In the genomic region with DNA sequence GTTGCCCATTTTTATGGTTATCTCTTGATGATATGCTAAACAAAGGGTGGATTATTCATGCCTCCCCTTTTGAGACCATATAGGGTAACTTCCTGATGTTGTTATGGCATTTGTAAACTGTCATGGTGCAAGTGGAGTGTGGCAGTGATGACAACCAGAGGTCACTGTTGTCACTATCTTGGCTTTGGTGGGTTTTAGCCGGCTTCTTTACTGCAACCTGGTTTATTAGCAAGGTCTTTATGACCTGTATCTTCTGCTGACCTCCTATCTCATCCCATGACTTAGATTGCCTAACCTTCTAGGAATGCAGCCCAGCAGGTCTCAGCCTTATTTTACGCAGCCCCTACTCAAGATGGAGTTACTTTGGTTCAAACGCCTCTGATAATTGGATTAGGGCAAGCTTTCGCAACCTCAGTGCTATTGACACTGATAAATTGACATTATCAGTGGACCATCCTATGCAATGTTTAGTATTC, we compare ENCODE assay signal across 11 cellular contexts. TPM values are rescaled to one million over a fixed set of nuclear protein-coding genes. Genes with fewer than 3 reads are reported as not detected.
DNase-seq lines count a peak whose midpoint lies in the region; ATAC-seq, FAIRE-seq and TF ChIP-seq lines count a peak whose summit lies in the region.
"Had no signal": no experiment of that assay in that cellular context is flagged by ENCODE, and none has a peak within 500 bp of the region (broad histone marks: within the 10 kb centered on the region; RNA-seq: fewer than 3 reads in every experiment).

No MANE protein-coding gene starts in this region.

- no peaks in the 10 kb centered on the region for H4K20me1 ChIP-seq in HCT116 (ENCODE audit: insufficient read depth)
- no peaks in the 10 kb centered on the region for H4K20me1 ChIP-seq in SK-N-SH (ENCODE audit: insufficient read depth)
- no peaks in the 10 kb centered on the region for H4K20me1 ChIP-seq in keratinocyte (ENCODE audit: control insufficient read depth, extremely low read depth, insufficient read depth, low read length)

- FAIRE-seq in keratinocyte (lab: Jason Lieb, UNC) = no peak

- TF ChIP-seq CTCF in HCT116 (IDR thresholded peaks at IDR 0.05 in 2 of 3, conservative IDR thresholded peaks at IDR 0.05 in 1 of 3; ENCODE audit: borderline replicate concordance in 1 of 3, insufficient read depth in 1 of 3, low read depth in 2 of 3, low read length in 2 of 3) (peak in 2 of 3 experiments; percentile 12 to 18; a peak in 1 of 6 replicates), SK-N-SH (IDR thresholded peaks at IDR 0.05) (no peak), keratinocyte (optimal IDR thresholded peaks at IDR 0.05 in 1 of 3, IDR thresholded peaks at IDR 0.05 in 1 of 3, conservative IDR thresholded peaks at IDR 0.05 in 1 of 3; ENCODE audit: extremely low read depth in 1 of 3, insufficient read depth in 2 of 3, low read length in 3 of 3) (no peak), ovary (IDR thresholded peaks at IDR 0.05) (no peak), spleen (IDR thresholded peaks at IDR 0.05 in 8 of 11, conservative IDR thresholded peaks at IDR 0.05 in 3 of 11) (peak in 5 of 11 experiments; percentile 8 to 38 (median 18))

- TF ChIP-seq EP300 in SK-N-SH (IDR thresholded peaks at IDR 0.05; ENCODE audit: borderline replicate concordance in 1 of 2, low read depth in 1 of 2, low read length in 1 of 2) = no peak
- no peak for TF ChIP-seq EP300 in ovary (IDR thresholded peaks at IDR 0.05)

- RAD21 ChIA-PET in HCT116 (lab: Charles Lee; ENCODE audit: low non-redundant PET in 1 of 2, low total read pairs in 2 of 2, uncharacterized antibody in 2 of 2, unreplicated experiment in 2 of 2) = interaction anchor here in 1 of 2 experiments (1.3 kb wide), 1 partner anchor 38 kb away, joined by 4 read pairs; the partner anchor contains the start of gene INPP5F

- ATAC-seq in HCT116 = no peak
- ATAC-seq in GM21360 (IDR thresholded peaks at IDR 0.05; ENCODE audit: unreplicated experiment) = no peak
- no peak for ATAC-seq in HG03025 (IDR thresholded peaks at IDR 0.05; ENCODE audit: low FRiP score, unreplicated experiment)

- TF ChIP-seq RAD21 in HCT116 (IDR thresholded peaks at IDR 0.05; ENCODE audit: low read depth) (peak; percentile 32; the same call in 1 of the 2 replicates), SK-N-SH (IDR thresholded peaks at IDR 0.05; ENCODE audit: low read length) (no peak)

- POLR2A ChIA-PET in HCT116 (lab: Charles Lee) = interaction anchor here (1.0 kb wide), 2 partner anchors 37 to 172 kb away, joined by 3 read pairs; partner anchors contain the start of gene BAG3
- POLR2A ChIA-PET in SK-N-SH (lab: Yijun Ruan, JAX) = interaction anchor here (1.2 kb wide), 1 partner anchor 183 kb away, joined by 4 read pairs; no protein-coding TSS in a partner anchor

- H3K9me1 ChIP-seq in keratinocyte (ENCODE audit: control insufficient read depth, extremely low read depth, insufficient read depth, low read length) = no peaks in the 10 kb centered on the region

- H3F3A ChIP-seq in SK-N-SH (replicated peaks; ENCODE audit: insufficient read depth) = peaks cover 14% of the 10 kb centered on the region

- WGBS in SK-N-SH (ENCODE audit: low lambda C conversion rate) = 92% methylated on average over 3 of the region's 4 CpGs
- WGBS in ovary, 3 donors = 67 to 90% (median 81%) methylated on average over 4 of the region's 4 CpGs
- WGBS in spleen, 5 donors = 73 to 95% (median 90%) methylated on average over 4 of the region's 4 CpGs

- CTCF ChIA-PET in HCT116 (lab: Charles Lee) (interaction anchor here (0.9 to 2.2 kb wide), 3 partner anchors 53 to 171 kb away, joined by 4 to 16 read pairs (median 13); no protein-coding TSS in a partner anchor), SK-N-SH (lab: Yijun Ruan, JAX) (interaction anchor here (1.3 to 5.6 kb wide), 18 partner anchors 7 to 171 kb away, joined by 3 to 46 read pairs (median 7); partner anchors contain the start of gene BAG3)

- H3K79me2 ChIP-seq in HCT116 (ENCODE audit: insufficient read depth, low read length) (no peaks in the 10 kb centered on the region), SK-N-SH (ENCODE audit: insufficient read depth) (no peaks in the 10 kb centered on the region), keratinocyte (ENCODE audit: control insufficient read depth, insufficient read depth, low read length) (no peaks in the 10 kb centered on the region)

- no peak overlapping the region for H3K27ac ChIP-seq in HCT116 (ENCODE audit: low read depth, low read length)
- peak overlapping the region in 1 of 2 experiments; percentile 87; a peak in 1 of 4 replicates for H3K27ac ChIP-seq in SK-N-SH (ENCODE audit: low read depth in 2 of 2, low read length in 1 of 2)
- H3K27ac ChIP-seq in keratinocyte (ENCODE audit: control insufficient read depth, insufficient read depth, low read length) = peak overlapping the region; percentile 93
- no peak overlapping the region for H3K27ac ChIP-seq in ovary
- no peak overlapping the region for H3K27ac ChIP-seq in spleen

- TF ChIP-seq POLR2A in HCT116 (IDR thresholded peaks at IDR 0.05; ENCODE audit: borderline replicate concordance, extremely low read depth, insufficient read depth, insufficient read length) (no peak), ovary (IDR thresholded peaks at IDR 0.05) (no peak), spleen (IDR thresholded peaks at IDR 0.05) (no peak)

- no TSS peak for BruUV-seq in HCT116 (replicated peaks; lab: Mats Ljungman, UMichigan)

- intact Hi-C loops in HCT116 (cut with micrococcal nuclease) (loop anchor here (5.0 to 10.0 kb wide), 2 partner anchors 34 to 737 kb away; no protein-coding TSS in a partner anchor), ovary (cut with DNase I) (loop anchor here in 1 of 4 donors (10.0 kb wide), 1 partner anchor 207 kb away; the partner anchor contains the start of gene SEC23IP), spleen (cut with DNase I; ENCODE audit: low total_unique reads) (loop anchor here (5.0 to 10.0 kb wide), 3 partner anchors 67 to 657 kb away; no protein-coding TSS in a partner anchor)

- no peak overlapping the region for H3K4me3 ChIP-seq in HCT116 (replicated peaks in 1 of 2; ENCODE audit: low read depth in 1 of 2, low read length in 2 of 2)
- no peak overlapping the region; a peak in 1 of 4 replicates for H3K4me3 ChIP-seq in SK-N-SH (ENCODE audit: low read depth in 2 of 2, low read length in 1 of 2)
- H3K4me3 ChIP-seq in keratinocyte (ENCODE audit: control insufficient read depth in 2 of 3, extremely low read depth in 1 of 3, insufficient read depth in 2 of 3, low read depth in 1 of 3, low read length in 3 of 3) = peak overlapping the region in 1 of 3 experiments; percentile 63
- no peak overlapping the region for H3K4me3 ChIP-seq in ovary
- H3K4me3 ChIP-seq in spleen = no peak overlapping the region
- H3K4me3 ChIP-seq: lung, skin epidermis had no signal

- no peaks in the 10 kb centered on the region for H3K27me3 ChIP-seq in HCT116 (ENCODE audit: insufficient read depth, low read length)
- no peaks in the 10 kb centered on the region for H3K27me3 ChIP-seq in SK-N-SH (ENCODE audit: insufficient read depth)
- H3K27me3 ChIP-seq in keratinocyte (ENCODE audit: control insufficient read depth, extremely low read depth, insufficient read depth, low read length) = no peaks in the 10 kb centered on the region
- no peaks in the 10 kb centered on the region for H3K27me3 ChIP-seq in ovary
- H3K27me3 ChIP-seq in spleen (replicated peaks in 1 of 7) = no peaks in the 10 kb centered on the region

- H3K4me2 ChIP-seq in HCT116 (ENCODE audit: low read length) = no peak overlapping the region
- H3K4me2 ChIP-seq in SK-N-SH = 0 out of 2 replicates have a peak overlapping the region, but pooled peaks have one; percentile 51
- peak overlapping the region; percentile 89 for H3K4me2 ChIP-seq in keratinocyte (ENCODE audit: control insufficient read depth, extremely low read depth, insufficient read depth, low read depth, low read length)

- dilution Hi-C loops in keratinocyte (cut with MboI; ENCODE audit: extremely low pct_ligation_motif_present, low sequenced_read_pairs) = no loop called here

- no peaks in the 10 kb centered on the region for H3K9me3 ChIP-seq in ES-I3 (ENCODE audit: control insufficient read depth, insufficient read depth, low read length)
- H3K9me3 ChIP-seq in HCT116 (ENCODE audit: control insufficient read depth in 1 of 2, insufficient read depth in 1 of 2, low read depth in 1 of 2, low read length in 2 of 2) = no peaks in the 10 kb centered on the region
- no peaks in the 10 kb centered on the region for H3K9me3 ChIP-seq in SK-N-SH
- H3K9me3 ChIP-seq in keratinocyte (ENCODE audit: control insufficient read depth, low read depth, low read length) = no peaks in the 10 kb centered on the region
- no peaks in the 10 kb centered on the region for H3K9me3 ChIP-seq in ovary
- no peaks in the 10 kb centered on the region for H3K9me3 ChIP-seq in spleen

- peak overlapping the region; percentile 65 for H3K9ac ChIP-seq in ES-I3 (ENCODE audit: low read depth, low read length)
- no peak overlapping the region for H3K9ac ChIP-seq in HCT116 (ENCODE audit: low read length)
- no peak overlapping the region for H3K9ac ChIP-seq in SK-N-SH
- H3K9ac ChIP-seq in keratinocyte (ENCODE audit: control insufficient read depth, extremely low read depth, insufficient read depth, low read length) = peak overlapping the region; percentile 76

- H3K9me2 ChIP-seq in HCT116 (ENCODE audit: insufficient read depth) = no peaks in the 10 kb centered on the region
- H3K9me2 ChIP-seq in SK-N-SH = no peaks in the 10 kb centered on the region

- H3K36me3 ChIP-seq in ES-I3 (ENCODE audit: insufficient read depth, low read length) (no peaks in the 10 kb centered on the region), HCT116 (ENCODE audit: control insufficient read depth in 1 of 2, insufficient read depth in 2 of 2, low read length in 2 of 2) (no peaks in the 10 kb centered on the region), SK-N-SH (replicated peaks in 1 of 2; ENCODE audit: control insufficient read depth in 1 of 2, insufficient read depth in 2 of 2, low read length in 1 of 2) (no peaks in the 10 kb centered on the region), keratinocyte (ENCODE audit: control insufficient read depth in 2 of 2, extremely low read depth in 1 of 2, insufficient read depth in 2 of 2, low read length in 2 of 2) (no peaks in the 10 kb centered on the region), ovary (no peaks in the 10 kb centered on the region), spleen (no peaks in the 10 kb centered on the region)

- no peak for DNase-seq in HCT116 (ENCODE audit: low read depth, low spot score)
- no peak for DNase-seq in SK-N-SH
- DNase-seq in keratinocyte (ENCODE audit: low read depth, low spot score) = no peak
- DNase-seq in ovary = no peak
- no peak for DNase-seq in spleen
- DNase-seq: T-helper 1 cell had no signal

- H3K4me1 ChIP-seq in ES-I3 (ENCODE audit: insufficient read depth, low read length) (peaks cover 13% of the 10 kb centered on the region), HCT116 (ENCODE audit: control insufficient read depth in 1 of 2, insufficient read depth in 2 of 2, low read length in 2 of 2) (peaks cover 0 to 12% of the 10 kb centered on the region in 2 experiments; a peak in 1 of 4 replicates), SK-N-SH (ENCODE audit: control insufficient read depth in 1 of 2, insufficient read depth in 2 of 2, low read depth in 1 of 2, low read length in 1 of 2) (peaks cover 0 to 10% of the 10 kb centered on the region in 2 experiments; a peak in 1 of 4 replicates), keratinocyte (ENCODE audit: control insufficient read depth, extremely low read depth, insufficient read depth, low read length) (peaks cover 18% of the 10 kb centered on the region), ovary (ENCODE audit: insufficient read depth) (no peaks in the 10 kb centered on the region), spleen (peaks cover 0 to 27% (median 18%) of the 10 kb centered on the region in 6 donors)

- H2AFZ ChIP-seq in HCT116 (ENCODE audit: low read depth, low read length, poor library complexity, severe bottlenecking) (no peak overlapping the region), SK-N-SH (ENCODE audit: low read depth) (peak overlapping the region; percentile 71; the same call in 1 of the 2 replicates), keratinocyte (ENCODE audit: control insufficient read depth, low read length) (peak overlapping the region; percentile 6)

RNA-seq across cellular contexts. Expression of gene BAG3, which starts 36.9 kb away (rescaled TPM):
- total RNA-seq in HCT116 (2021; ENCODE audit: unreplicated experiment) = 57.0 TPM
- 51.9 and 56.4 TPM in 2 replicates for polyA plus RNA-seq in HCT116 (2012)
- 3.8 and 9.2 TPM in 2 replicates for polyA plus RNA-seq in SK-N-SH (2012; rRNA removed)
- 7.9 and 8.2 TPM in 2 replicates for polyA plus RNA-seq in SK-N-SH (2012; cell fraction: cytosol; rRNA removed)
- 14.0 and 16.0 TPM in 2 replicates for polyA plus RNA-seq in SK-N-SH (2012; cell fraction: nucleus; rRNA removed)
- polyA plus RNA-seq in keratinocyte = 15.2 to 84.7 TPM (median 26.2 TPM) in 3 replicates
- polyA plus RNA-seq in keratinocyte (2011; ENCODE audit: low read depth) = 419 TPM
- polyA plus RNA-seq in keratinocyte (2011; cell fraction: cytosol; rRNA removed) = 51.0 and 71.3 TPM in 2 replicates
- 98.1 and 123 TPM in 2 replicates for polyA plus RNA-seq in keratinocyte (2011; cell fraction: nucleus; rRNA removed)
- polyA plus RNA-seq in keratinocyte (2012; ENCODE audit: low replicate concordance) = 152 and 176 TPM in 2 replicates
- polyA minus RNA-seq in keratinocyte = 14.0 to 96.2 TPM (median 28.4 TPM) in 3 replicates
- polyA minus RNA-seq in keratinocyte (2011; cell fraction: cytosol; rRNA and poly(A)+ RNA removed) = 65.0 TPM
- 43.2 and 64.7 TPM in 2 replicates for polyA minus RNA-seq in keratinocyte (2011; cell fraction: nucleus; rRNA and poly(A)+ RNA removed)
- 10 to 100 TPM; 13.7 to 33.5 (median 29.6) TPM for total RNA-seq in ovary
- 10 to 100 TPM; 14.4 to 26.9 TPM for polyA plus RNA-seq in ovary
- 10 to 100 TPM; 15.1 to 36.0 (median 18.3) TPM for total RNA-seq in spleen
- polyA plus RNA-seq in spleen = 1 to 10 TPM; 2.1 to 7.2 (median 3.5) TPM

RNA-seq across cellular contexts. Expression of gene INPP5F, which starts 37.8 kb away (rescaled TPM):
- total RNA-seq in HCT116 (2021; ENCODE audit: unreplicated experiment) (21.6 TPM), ovary (10 to 100 TPM in 6 of 7 donors, 1 to 10 TPM in 1; 8.5 to 18.8 (median 14.4) TPM), spleen (10 to 100 TPM in 6 of 7 donors, 1 to 10 TPM in 1; 8.4 to 16.2 (median 12.5) TPM)
- polyA plus RNA-seq in HCT116 (2012) = 9.5 and 13.5 TPM in 2 replicates
- polyA plus RNA-seq in SK-N-SH (2012; rRNA removed) (7.8 and 9.3 TPM in 2 replicates), keratinocyte (12.1 to 21.1 TPM (median 20.2 TPM) in 3 replicates), ovary (10 to 100 TPM in 1 of 2 donors, 1 to 10 TPM in 1; 8.1 to 13.8 TPM), spleen (1 to 10 TPM; 6.0 to 6.9 (median 6.4) TPM)
- polyA plus RNA-seq in SK-N-SH (2012; cell fraction: cytosol; rRNA removed) = 9.9 and 10.9 TPM in 2 replicates
- polyA plus RNA-seq in SK-N-SH (2012; cell fraction: nucleus; rRNA removed) = 9.6 and 15.1 TPM in 2 replicates
- polyA plus RNA-seq in keratinocyte (2011; ENCODE audit: low read depth) = 8.3 TPM
- polyA plus RNA-seq in keratinocyte (2011; cell fraction: cytosol; rRNA removed) = 11.9 and 17.5 TPM in 2 replicates
- polyA plus RNA-seq in keratinocyte (2011; cell fraction: nucleus; rRNA removed) = 21.4 and 25.6 TPM in 2 replicates
- 7.6 and 19.0 TPM in 2 replicates for polyA plus RNA-seq in keratinocyte (2012; ENCODE audit: low replicate concordance)
- 7.1 to 19.7 TPM (median 8.4 TPM) in 3 replicates for polyA minus RNA-seq in keratinocyte
- 10.6 TPM for polyA minus RNA-seq in keratinocyte (2011; cell fraction: cytosol; rRNA and poly(A)+ RNA removed)
- 15.1 and 37.9 TPM in 2 replicates for polyA minus RNA-seq in keratinocyte (2011; cell fraction: nucleus; rRNA and poly(A)+ RNA removed)

Comparison
In these comparisons a context has a peak if more than half of its experiments do, and no peak if none do; other contexts are left out.
1. H3K9ac ChIP-seq: peak in ES-I3 (single experiment) and keratinocyte (single experiment); none in HCT116 (single experiment) and SK-N-SH (single experiment).
2. CTCF ChIP-seq: peak in HCT116 (2 of 3); none in SK-N-SH (single experiment), keratinocyte (0 of 3) and ovary (0 of 3).